Comparison of ENCODE assay signal across 8 cellular contexts in genomic region chr7:44803828-44804519, GRCh38. TPM values are rescaled to one million over a fixed set of nuclear protein-coding genes. Genes with fewer than 3 reads are reported as not detected.
A peak's percentile ranks its signal among the peaks of the same experiment; 100 is the strongest.
DNase-seq lines count a peak whose midpoint lies in the region; ATAC-seq, FAIRE-seq and TF ChIP-seq lines count a peak whose summit lies in the region.
"Not testable (repeated sequence)": the region's sequence is repeated elsewhere in the genome, so short reads cannot be mapped to it uniquely, and the experiment has no call there.

No MANE protein-coding gene starts in this region.

- not testable (repeated sequence) for H3K4me2 ChIP-seq in PC-9; H1 (ENCODE audit: insufficient read depth in 1 of 2, low read depth in 2 of 2, low read length in 2 of 2)

- H3K4ac ChIP-seq in H1 (replicated peaks; ENCODE audit: insufficient read length, low read depth, low read length): not testable (repeated sequence)

- peaks cover 40% of the 10 kb centered on the region for H3K36me3 Mint-ChIP-seq in nephron progenitor cell (ENCODE audit: low read depth)

- H3K4me3 ChIP-seq in PC-9; H1 (ENCODE audit: extremely low read depth in 1 of 4, insufficient read depth in 2 of 4, low read depth in 3 of 4, low read length in 4 of 4): not testable (repeated sequence)

- peaks cover 57% of the 10 kb centered on the region for H4K20me1 ChIP-seq in PC-9 (ENCODE audit: insufficient read depth)
- peaks cover 14% of the 10 kb centered on the region in 2 experiments for H4K20me1 ChIP-seq in H1 (replicated peaks in 1 of 2; ENCODE audit: control insufficient read depth in 1 of 2, insufficient read depth in 2 of 2, low read length in 2 of 2)

- H3K23me2 ChIP-seq in H1 (ENCODE audit: low read depth, low read length): not testable (repeated sequence)

- peak overlapping the region; percentile 80 for H3K27ac Mint-ChIP-seq in nephron progenitor cell
- H3K27ac Mint-ChIP-seq in stimulated activated naive CD8-positive, alpha-beta T cell treated with anti-CD3 and anti-CD28 coated beads, Interleukin-15, amount 100 ng/mL, for 72 hours: not testable (repeated sequence)

- H2BK15ac ChIP-seq in H1 (ENCODE audit: low read length): not testable (repeated sequence)

- not testable (repeated sequence) for H3K9ac ChIP-seq in H1 (replicated peaks in 1 of 4; ENCODE audit: extremely low read depth in 1 of 4, low read depth in 3 of 4, low read length in 3 of 4)

- not testable (repeated sequence) for H3K18ac ChIP-seq in H1 (ENCODE audit: extremely low read depth, low read length)

- not testable (repeated sequence) for H3K9me3 ChIP-seq in PC-9 (ENCODE audit: insufficient read depth, low read depth); H1 (ENCODE audit: insufficient read depth in 2 of 2, low read depth in 1 of 2, low read length in 1 of 2)

- not testable (repeated sequence) for H2BK120ac ChIP-seq in H1 (replicated peaks; ENCODE audit: low read depth, low read length)

- not testable (repeated sequence) for H3K4me3 Mint-ChIP-seq in nephron progenitor cell; stimulated activated naive CD8-positive, alpha-beta T cell treated with anti-CD3 and anti-CD28 coated beads, Interleukin-15, amount 100 ng/mL, for 72 hours

- not testable (repeated sequence) for H3K4me1 Mint-ChIP-seq in nephron progenitor cell
- peaks cover 23% of the 10 kb centered on the region for H3K4me1 Mint-ChIP-seq in stimulated activated naive CD8-positive, alpha-beta T cell treated with anti-CD3 and anti-CD28 coated beads, Interleukin-15, amount 100 ng/mL, for 72 hours

- TF ChIP-seq EP300 in H1 (IDR thresholded peaks at IDR 0.05; ENCODE audit: borderline replicate concordance in 1 of 2, low read depth in 2 of 2, low read length in 2 of 2): not testable (repeated sequence)

- H3K23ac ChIP-seq in H1 (ENCODE audit: insufficient read length): not testable (repeated sequence)

- not testable (repeated sequence) for H3K9me2 ChIP-seq in PC-9 (ENCODE audit: insufficient read depth)

- H3K36me3 ChIP-seq in PC-9 (ENCODE audit: low read depth) (peaks cover 38% of the 10 kb centered on the region), H1 (ENCODE audit: control insufficient read depth in 2 of 4, insufficient read depth in 4 of 4, low read length in 3 of 4) (peaks cover 26 to 63% (median 40%) of the 10 kb centered on the region in 4 experiments)

- peak; percentile 9 for TF ChIP-seq POLR2A in GM18951 (IDR thresholded peaks at IDR 0.05; ENCODE audit: extremely low read depth, insufficient read depth, insufficient read length)
- peak; percentile 20 to 46 for TF ChIP-seq POLR2A in H1 (IDR thresholded peaks at IDR 0.05; ENCODE audit: control extremely low read depth in 1 of 2, low read depth in 2 of 2, low read length in 2 of 2)

- not testable (repeated sequence) for H3K14ac ChIP-seq in H1 (ENCODE audit: insufficient read length)

- H2BK5ac ChIP-seq in H1 (ENCODE audit: low read depth, low read length): not testable (repeated sequence)

- not testable (repeated sequence) for H4K8ac ChIP-seq in H1 (ENCODE audit: extremely low read depth, insufficient read depth, low read length)

- not testable (repeated sequence) for H4K5ac ChIP-seq in H1 (ENCODE audit: insufficient read length, low read depth, low read length)

- peaks cover 36% of the 10 kb centered on the region for H3K4me1 ChIP-seq in PC-9 (replicated peaks; ENCODE audit: insufficient read depth)
- H3K4me1 ChIP-seq in H1 (replicated peaks in 1 of 4; ENCODE audit: control insufficient read depth in 3 of 4, insufficient read depth in 4 of 4, low read length in 3 of 4): not testable (repeated sequence)

- H3K79me1 ChIP-seq in H1 (ENCODE audit: low read depth, low read length): not testable (repeated sequence)

- not testable (repeated sequence) for H3K9me3 Mint-ChIP-seq in nephron progenitor cell; stimulated activated naive CD8-positive, alpha-beta T cell treated with anti-CD3 and anti-CD28 coated beads, Interleukin-15, amount 100 ng/mL, for 72 hours

- peak overlapping the region; percentile 57 for H3K27ac ChIP-seq in PC-9
- not testable (repeated sequence) for H3K27ac ChIP-seq in H1 (ENCODE audit: low read depth, low read length)

- H3K79me2 ChIP-seq in PC-9 (ENCODE audit: low read depth): peaks cover 27% of the 10 kb centered on the region
- H3K79me2 ChIP-seq in H1 (ENCODE audit: control insufficient read depth in 1 of 2, insufficient read depth in 2 of 2, low read length in 2 of 2): peaks cover 0 to 16% of the 10 kb centered on the region in 2 experiments; a peak in 3 of 4 replicates

- not testable (repeated sequence) for H2BK20ac ChIP-seq in H1 (ENCODE audit: low read length)

- peak; percentile 16 for DNase-seq in DMS53 (lab: John Stamatoyannopoulos, UW)
- peak; percentile 30 for DNase-seq in HK-2 (ENCODE audit: unreplicated experiment)
- DNase-seq in PC-9; nephron progenitor cell; stimulated activated naive CD8-positive, alpha-beta T cell treated with anti-CD3 and anti-CD28 coated beads, Interleukin-15, amount 100 ng/mL, for 72 hours: not testable (repeated sequence)
- DNase-seq in activated CD8-positive, alpha-beta memory T cell treated with anti-CD3 and anti-CD28 coated beads, Interleukin-2, amount 50 U/mL, for 48 hours: peak; percentile 68
- peak in 1 of 2 experiments; percentile 53 for DNase-seq in H1 (ENCODE audit: low read depth in 1 of 2, low spot score in 2 of 2)

- CTCF ChIA-PET in PC-9 (lab: Charles Lee) (interaction anchor here (0.7 kb wide), 1 partner anchor 212 kb away, joined by 4 read pairs; no protein-coding TSS in a partner anchor), H1 (lab: Charles Lee; ENCODE audit: partially characterized antibody) (interaction anchor here (0.8 kb wide), 1 partner anchor 26 kb away, joined by 3 read pairs; no protein-coding TSS in a partner anchor)

- H3K27me3 Mint-ChIP-seq in nephron progenitor cell (ENCODE audit: low read depth, poor library complexity); stimulated activated naive CD8-positive, alpha-beta T cell treated with anti-CD3 and anti-CD28 coated beads, Interleukin-15, amount 100 ng/mL, for 72 hours: not testable (repeated sequence)

- H3F3A ChIP-seq in PC-9 (ENCODE audit: insufficient read depth, low read depth): peaks cover 89% of the 10 kb centered on the region

- not testable (repeated sequence) for H3K27me3 ChIP-seq in PC-9 (ENCODE audit: insufficient read depth, low read depth); H1 (replicated peaks in 1 of 4; ENCODE audit: control insufficient read depth in 3 of 4, extremely low read depth in 1 of 4, insufficient read depth in 3 of 4, low read length in 3 of 4)

- in situ Hi-C loops in GM18951 (cut with MboI; ENCODE audit: low sequenced_read_pairs, unreplicated experiment): not testable (repeated sequence)

- not testable (repeated sequence) for H2BK12ac ChIP-seq in H1 (ENCODE audit: low read depth, low read length)

- not testable (repeated sequence) for H2AK5ac ChIP-seq in H1 (ENCODE audit: low read depth, low read length)

- intact Hi-C loops in PC-9 (cut with micrococcal nuclease; ENCODE audit: unreplicated experiment): not testable (repeated sequence)

- H4K91ac ChIP-seq in H1 (replicated peaks; ENCODE audit: insufficient read length, low read length): not testable (repeated sequence)

- H2AFZ ChIP-seq in PC-9; H1 (ENCODE audit: low read length): not testable (repeated sequence)

- TF ChIP-seq CTCF in PC-9 (conservative IDR thresholded peaks at IDR 0.05); H1 (IDR thresholded peaks at IDR 0.05; ENCODE audit: control extremely low read depth in 1 of 3, insufficient read depth in 1 of 3, low read depth in 1 of 3, low read length in 3 of 3); nephron progenitor cell (IDR thresholded peaks at IDR 0.05): not testable (repeated sequence)

- not testable (repeated sequence) for BruUV-seq in PC-9 (replicated peaks; lab: Mats Ljungman, UMichigan)

- FAIRE-seq in H1 (lab: Jason Lieb, UNC): not testable (repeated sequence)

- POLR2A ChIA-PET in PC-9 (lab: Charles Lee; ENCODE audit: unreplicated experiment) (interaction anchor here (0.6 to 1.0 kb wide), 4 partner anchors 36 to 57 kb away, joined by 3 to 13 read pairs (median 8); partner anchors contain the start of gene H2AZ2), H1 (lab: Charles Lee; ENCODE audit: partially characterized antibody) (interaction anchor here (0.6 to 5.5 kb wide), 30 partner anchors 8 to 536 kb away, joined by 3 to 35 read pairs (median 4); partner anchors contain the start of genes H2AZ2, OGDH and PURB)

- not testable (repeated sequence) for TF ChIP-seq RAD21 in H1 (IDR thresholded peaks at IDR 0.05 in 1 of 2, conservative IDR thresholded peaks at IDR 0.05 in 1 of 2; ENCODE audit: low read depth in 2 of 2, low read length in 2 of 2)

- not testable (repeated sequence) for H3K56ac ChIP-seq in H1 (replicated peaks; ENCODE audit: insufficient read length, low read depth, low read length)

- 90% methylated on average over 10 of the region's 10 CpGs; no CpG with 5 or more reads in 1 of the 2 experiments for WGBS in H1 (ENCODE audit: extremely low coverage in 1 of 2, insufficient coverage in 1 of 2, insufficient read length in 1 of 2, insufficient replicate concordance in 2 of 2, low coverage in 1 of 2, low lambda C conversion rate in 2 of 2, missing lambda C conversion rate in 1 of 2), 2 experiments

- ATAC-seq in stimulated activated naive CD8-positive, alpha-beta T cell treated with anti-CD3 and anti-CD28 coated beads, Interleukin-15, amount 100 ng/mL, for 72 hours: peak; percentile 16

RNA-seq across cellular contexts. Expression of gene PPIA, which starts 7.5 kb away (rescaled TPM):
- total RNA-seq in PC-9 (2021): 2,776 and 3,599 TPM in 2 replicates
- 2,865 and 2,888 TPM in 2 replicates for total RNA-seq in H1 (2021; fragmentation: NEBNext Ultra II Directional; extraction: Animal tissue kit (Norgen Biotek cat#: 25700))
- 3,630 and 5,394 TPM in 2 replicates for polyA plus RNA-seq in H1 (2011; rRNA removed)
- polyA plus RNA-seq in H1 (2011; cell fraction: cytosol; rRNA removed): 5,080 TPM
- 1,333 TPM for polyA plus RNA-seq in H1 (2011; cell fraction: nucleus; rRNA removed)
- 3,702 to 4,681 TPM (median 4,309 TPM) in 4 replicates for polyA plus RNA-seq in H1 (2012, experiment 1 of 2)
- 1,128 TPM for polyA plus RNA-seq in H1 (2012, experiment 2 of 2)
- 2,125 TPM for polyA plus RNA-seq in H1 (2013, experiment 1 of 2)
- polyA plus RNA-seq in H1 (2013, experiment 2 of 2): 2,348 TPM
- polyA minus RNA-seq in H1 (2011; rRNA and poly(A)+ RNA removed): 1,743 and 1,763 TPM in 2 replicates
- 794 TPM for polyA minus RNA-seq in H1 (2011; cell fraction: cytosol; rRNA and poly(A)+ RNA removed)
- polyA minus RNA-seq in H1 (2011; cell fraction: nucleus; rRNA and poly(A)+ RNA removed): 548 TPM

RNA-seq across cellular contexts. Expression of gene H2AZ2, which starts 43.9 kb away (rescaled TPM):
- total RNA-seq in PC-9 (2021): 334 and 354 TPM in 2 replicates
- 187 and 190 TPM in 2 replicates for total RNA-seq in H1 (2021; fragmentation: NEBNext Ultra II Directional; extraction: Animal tissue kit (Norgen Biotek cat#: 25700))
- 150 and 168 TPM in 2 replicates for polyA plus RNA-seq in H1 (2011; rRNA removed)
- polyA plus RNA-seq in H1 (2011; cell fraction: cytosol; rRNA removed): 187 TPM
- 74.4 TPM for polyA plus RNA-seq in H1 (2011; cell fraction: nucleus; rRNA removed)
- 161 to 189 TPM (median 173 TPM) in 4 replicates for polyA plus RNA-seq in H1 (2012, experiment 1 of 2)
- 101 TPM for polyA plus RNA-seq in H1 (2012, experiment 2 of 2)
- 154 TPM for polyA plus RNA-seq in H1 (2013, experiment 1 of 2)
- 171 TPM for polyA plus RNA-seq in H1 (2013, experiment 2 of 2)
- polyA minus RNA-seq in H1 (2011; rRNA and poly(A)+ RNA removed): 107 and 125 TPM in 2 replicates
- polyA minus RNA-seq in H1 (2011; cell fraction: cytosol; rRNA and poly(A)+ RNA removed): 42.1 TPM
- polyA minus RNA-seq in H1 (2011; cell fraction: nucleus; rRNA and poly(A)+ RNA removed): 42.3 TPM

RNA-seq across cellular contexts. Expression of gene ZMIZ2, which starts 55.3 kb away (rescaled TPM):
- 97.5 and 142 TPM in 2 replicates for total RNA-seq in PC-9 (2021)
- total RNA-seq in H1 (2021; fragmentation: NEBNext Ultra II Directional; extraction: Animal tissue kit (Norgen Biotek cat#: 25700)): 66.4 and 72.2 TPM in 2 replicates
- polyA plus RNA-seq in H1 (2011; rRNA removed): 24.4 and 41.4 TPM in 2 replicates
- polyA plus RNA-seq in H1 (2011; cell fraction: cytosol; rRNA removed): 18.6 TPM
- 219 TPM for polyA plus RNA-seq in H1 (2011; cell fraction: nucleus; rRNA removed)
- polyA plus RNA-seq in H1 (2012, experiment 1 of 2): 62.1 to 76.2 TPM (median 70.8 TPM) in 4 replicates
- 43.3 TPM for polyA plus RNA-seq in H1 (2012, experiment 2 of 2)
- polyA plus RNA-seq in H1 (2013, experiment 1 of 2): 46.2 TPM
- 40.9 TPM for polyA plus RNA-seq in H1 (2013, experiment 2 of 2)
- polyA minus RNA-seq in H1 (2011; rRNA and poly(A)+ RNA removed): 23.8 and 29.9 TPM in 2 replicates
- 23.3 TPM for polyA minus RNA-seq in H1 (2011; cell fraction: cytosol; rRNA and poly(A)+ RNA removed)
- 65.8 TPM for polyA minus RNA-seq in H1 (2011; cell fraction: nucleus; rRNA and poly(A)+ RNA removed)
